ENCODE assay signal across 8 cellular contexts in the genomic region with DNA sequence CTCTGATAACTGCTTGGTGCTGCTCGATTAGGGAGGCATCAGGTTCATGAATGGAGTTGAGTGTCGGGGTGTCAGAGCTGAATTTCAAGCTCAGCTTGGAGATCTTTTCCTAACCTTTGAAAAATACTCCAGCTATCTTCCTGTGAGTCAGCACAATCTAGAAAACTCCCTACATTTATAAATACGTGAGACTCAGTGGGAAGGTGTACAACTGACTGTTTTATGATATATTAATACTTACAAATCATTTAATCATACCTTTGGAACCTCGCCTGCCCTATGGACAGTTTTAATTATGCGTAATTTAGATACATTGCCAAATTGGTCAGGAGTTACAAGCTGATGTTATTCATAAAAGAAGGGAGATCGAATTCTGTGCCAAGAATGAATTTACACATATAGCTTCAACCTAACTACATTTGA. TPM values are rescaled to one million over a fixed set of nuclear protein-coding genes. Genes with fewer than 3 reads are reported as not detected.
A peak's percentile ranks its signal among the peaks of the same experiment; 100 is the strongest.
DNase-seq lines count a peak whose midpoint lies in the region; ATAC-seq, FAIRE-seq and TF ChIP-seq lines count a peak whose summit lies in the region.

No MANE protein-coding gene starts in this region.

- no peaks in the 10 kb centered on the region for H3K27me3 ChIP-seq in thoracic aorta (replicated peaks; ENCODE audit: insufficient read depth)

- peaks cover 19% of the 10 kb centered on the region for H3K36me3 Mint-ChIP-seq in activated naive CD4-positive, alpha-beta T cell treated with anti-CD3 and anti-CD28 coated beads, Interleukin-2, amount 10 ng/mL, durations not matched to agents 7 days and 5 days
- peaks cover 7% of the 10 kb centered on the region for H3K36me3 Mint-ChIP-seq in activated naive CD8-positive, alpha-beta T cell

- intact Hi-C loops in kidney (cut with DNase I), result no loop called here

- H3K4me3 Mint-ChIP-seq in activated naive CD4-positive, alpha-beta T cell treated with anti-CD3 and anti-CD28 coated beads, Interleukin-2, amount 10 ng/mL, durations not matched to agents 7 days and 5 days, result peak overlapping the region; percentile 88
- peak overlapping the region; percentile 97 for H3K4me3 Mint-ChIP-seq in activated naive CD8-positive, alpha-beta T cell

- H3K9ac ChIP-seq in kidney (ENCODE audit: low read length in 2 of 2), result peak overlapping the region; percentile 68 to 72

- H3K27ac ChIP-seq in kidney (ENCODE audit: low read depth in 2 of 2, low read length in 2 of 2) (peak overlapping the region in 1 of 2 donors; percentile 32), thoracic aorta (peak overlapping the region; percentile 66 to 85)

- FAIRE-seq in kidney (lab: Jason Lieb, UNC), result no peak

- no peaks in the 10 kb centered on the region for H3K9me3 ChIP-seq in kidney (ENCODE audit: control insufficient read depth in 1 of 2, low read length in 2 of 2)
- no peaks in the 10 kb centered on the region for H3K9me3 ChIP-seq in thoracic aorta

- ATAC-seq in thoracic aorta (ENCODE audit: insufficient number of reproducible peaks, low FRiP score, low read depth), result no peak

- H3K27me3 Mint-ChIP-seq in activated naive CD4-positive, alpha-beta T cell treated with anti-CD3 and anti-CD28 coated beads, Interleukin-2, amount 10 ng/mL, durations not matched to agents 7 days and 5 days, result no peaks in the 10 kb centered on the region
- no peaks in the 10 kb centered on the region for H3K27me3 Mint-ChIP-seq in activated naive CD8-positive, alpha-beta T cell

- no peaks in the 10 kb centered on the region for H3K9me3 Mint-ChIP-seq in activated naive CD4-positive, alpha-beta T cell treated with anti-CD3 and anti-CD28 coated beads, Interleukin-2, amount 10 ng/mL, durations not matched to agents 7 days and 5 days
- H3K9me3 Mint-ChIP-seq in activated naive CD8-positive, alpha-beta T cell (ENCODE audit: low read depth), result no peaks in the 10 kb centered on the region

- CTCF ChIA-PET in activated naive CD4-positive, alpha-beta T cell treated with anti-CD3 and anti-CD28 coated beads, Interleukin-2, amount 10 ng/mL, durations not matched to agents 7 days and 5 days (lab: Charles Lee), result interaction anchor here (0.5 to 1.3 kb wide), 3 partner anchors 10 to 401 kb away, joined by 3 read pairs; no protein-coding TSS in a partner anchor

- DNase-seq in activated naive CD4-positive, alpha-beta T cell treated with anti-CD3 and anti-CD28 coated beads, Interleukin-2, amount 10 ng/mL, durations not matched to agents 7 days and 5 days, result no peak
- no peak for DNase-seq in activated naive CD4-positive, alpha-beta T cell treated with anti-CD3 and anti-CD28 coated beads, Interleukin-2, amount 50 U/mL, for 16 hours
- DNase-seq in kidney (no peak), thoracic aorta (ENCODE audit: low spot score) (no peak), NCI-H82 (lab: John Stamatoyannopoulos, UW) (no peak), NCI-H1930 (lab: John Stamatoyannopoulos, UW) (no peak), SKM-1 (lab: John Stamatoyannopoulos, UW; ENCODE audit: unreplicated experiment) (no peak)

- H3K36me3 ChIP-seq in kidney (ENCODE audit: control insufficient read depth in 1 of 2, insufficient read depth in 2 of 2, low read length in 2 of 2), result no peaks in the 10 kb centered on the region
- H3K36me3 ChIP-seq in thoracic aorta, result no peaks in the 10 kb centered on the region

- peaks cover 2 to 8% of the 10 kb centered on the region in 2 donors for H3K4me1 ChIP-seq in kidney (ENCODE audit: control insufficient read depth in 1 of 2, insufficient read depth in 1 of 2, low read depth in 1 of 2, low read length in 2 of 2)
- peaks cover 8 to 31% of the 10 kb centered on the region in 2 donors for H3K4me1 ChIP-seq in thoracic aorta (ENCODE audit: control insufficient read depth in 1 of 2, low read depth in 2 of 2)

- peak overlapping the region; percentile 84 for H3K27ac Mint-ChIP-seq in activated naive CD4-positive, alpha-beta T cell treated with anti-CD3 and anti-CD28 coated beads, Interleukin-2, amount 10 ng/mL, durations not matched to agents 7 days and 5 days
- H3K27ac Mint-ChIP-seq in activated naive CD8-positive, alpha-beta T cell, result peak overlapping the region; percentile 92

- peaks cover 41% of the 10 kb centered on the region for H3K4me1 Mint-ChIP-seq in activated naive CD4-positive, alpha-beta T cell treated with anti-CD3 and anti-CD28 coated beads, Interleukin-2, amount 10 ng/mL, durations not matched to agents 7 days and 5 days
- H3K4me1 Mint-ChIP-seq in activated naive CD8-positive, alpha-beta T cell (ENCODE audit: low read depth), result peaks cover 42% of the 10 kb centered on the region

- peak overlapping the region; percentile 59 to 70 for H3K4me3 ChIP-seq in kidney (ENCODE audit: low read length in 2 of 2)
- H3K4me3 ChIP-seq in thoracic aorta, result peak overlapping the region; percentile 83

- no peak for TF ChIP-seq CTCF in kidney (IDR thresholded peaks at IDR 0.05; ENCODE audit: borderline replicate concordance, extremely low read depth, insufficient read depth)
- TF ChIP-seq CTCF in thoracic aorta (IDR thresholded peaks at IDR 0.05), result no peak

RNA-seq across cellular contexts. Expression of a gene that starts 1.0 kb away (rescaled TPM):
- total RNA-seq in kidney (29.2 TPM), thoracic aorta (10 to 100 TPM; 33.7 to 38.7 TPM)
- 45.2 TPM for polyA plus RNA-seq in kidney (ENCODE audit: insufficient read depth, low read depth, low replicate concordance)
